In genomic region chr11:134224710-134225662, GRCh38 we compare ENCODE assay signal across 8 cellular contexts. TPM values are rescaled to one million over a fixed set of nuclear protein-coding genes. Genes with fewer than 3 reads are reported as not detected.
DNase-seq lines count a peak whose midpoint lies in the region; ATAC-seq and TF ChIP-seq lines count a peak whose summit lies in the region.

No MANE protein-coding gene starts in this region.

- H3K27me3 ChIP-seq in dorsolateral prefrontal cortex (no peaks in the 10 kb centered on the region), lung (ENCODE audit: control insufficient read depth, insufficient read depth) (no peaks in the 10 kb centered on the region)

- peak; percentile 20 for ATAC-seq in HG02870 (IDR thresholded peaks at IDR 0.05; ENCODE audit: unreplicated experiment)
- ATAC-seq in lung (ENCODE audit: insufficient read depth, low FRiP score): peak; percentile 29

- H3K4me3 ChIP-seq in dorsolateral prefrontal cortex (peak overlapping the region; percentile 61 to 98 (median 88)), lung (peak overlapping the region; percentile 94)

- peak; percentile 62 for DNase-seq in DMS 273 (lab: John Stamatoyannopoulos, UW; ENCODE audit: unreplicated experiment)
- no peak for DNase-seq in DMS 273 treated with DMSO at 0.1 percent for 48 hours (lab: John Stamatoyannopoulos, UW)
- DNase-seq in NCI-H2107 treated with DMSO at 0.1 percent for 48 hours (lab: John Stamatoyannopoulos, UW; ENCODE audit: unreplicated experiment): peak; percentile 65
- DNase-seq in activated CD4-positive, alpha-beta T cell treated with anti-CD3 and anti-CD28 coated beads, Interleukin-2, amount 50 U/mL, for 1 hour: peak; percentile 45
- DNase-seq in dorsolateral prefrontal cortex: peak; percentile 53 to 88 (median 80)
- peak; percentile 46 for DNase-seq in lung (ENCODE audit: low spot score)
- peak; percentile 30 for DNase-seq in stimulated activated CD8-positive, alpha-beta memory T cell treated with anti-CD3 and anti-CD28 coated beads, Interleukin-12 subunit alpha, Interleukin-12 subunit beta, amount 100 ng/mL, for 1 hour (ENCODE audit: low read depth)

- no peaks in the 10 kb centered on the region for H3K36me3 ChIP-seq in lung (ENCODE audit: control insufficient read depth in 2 of 2, insufficient read depth in 2 of 2, low read length in 2 of 2)

- intact Hi-C loops in dorsolateral prefrontal cortex (cut with DNase I): loop anchor here (2.0 to 10.0 kb wide), 3 partner anchors 28 to 290 kb away; partner anchors contain the start of genes ACAD8 (in 1 of the 2) and THYN1 (in 1 of the 2)

- H3K9me3 ChIP-seq in lung (ENCODE audit: control insufficient read depth in 2 of 2, insufficient read depth in 1 of 2, low read length in 1 of 2): no peaks in the 10 kb centered on the region

- H3K27ac ChIP-seq in dorsolateral prefrontal cortex (peak overlapping the region; percentile 76 to 100 (median 97)), lung (ENCODE audit: low read depth in 1 of 2, low read length in 1 of 2) (peak overlapping the region; percentile 87 to 91)

- peaks cover 10 to 16% of the 10 kb centered on the region in 2 donors for H3K4me1 ChIP-seq in lung (ENCODE audit: control insufficient read depth in 2 of 2, insufficient read depth in 2 of 2, low read length in 2 of 2)

- TF ChIP-seq CTCF in dorsolateral prefrontal cortex (IDR thresholded peaks at IDR 0.05 in 54 of 56, conservative IDR thresholded peaks at IDR 0.05 in 2 of 56; ENCODE audit: low read depth in 1 of 56, partially characterized antibody in 56 of 56) (peak in 2 of 56 donors; percentile 1), lung (IDR thresholded peaks at IDR 0.05; ENCODE audit: control extremely low read depth, extremely low read depth) (no peak)

- 1% methylated on average over 80 to 93 of the region's 93 CpGs for WGBS in lung, 2 donors

RNA-seq across cellular contexts. Expression of gene VPS26B, which starts 0.5 kb away (rescaled TPM):
- total RNA-seq in dorsolateral prefrontal cortex (100 to 1,000 TPM in 20 of 120 experiments, 10 to 100 TPM in 100; 65.2 to 113 (median 90.6) TPM), lung (10 to 100 TPM; 34.4 to 37.6 TPM)
- 10 to 100 TPM; 17.1 to 20.3 TPM for polyA plus RNA-seq in lung

RNA-seq across cellular contexts. Expression of gene NCAPD3, which starts 1.2 kb away (rescaled TPM):
- total RNA-seq in dorsolateral prefrontal cortex (10 to 100 TPM; 13.4 to 32.0 (median 21.2) TPM), lung (10 to 100 TPM; 23.5 TPM)
- polyA plus RNA-seq in lung: 1 to 10 TPM; 4.4 to 9.5 TPM

RNA-seq across cellular contexts. Expression of gene THYN1, which starts 28.2 kb away (rescaled TPM):
- total RNA-seq in dorsolateral prefrontal cortex (100 to 1,000 TPM in 3 of 120 experiments, 10 to 100 TPM in 117; 37.8 to 102 (median 75.3) TPM), lung (10 to 100 TPM; 30.1 to 40.0 TPM)
- polyA plus RNA-seq in lung: 10 to 100 TPM; 31.5 to 67.4 TPM

RNA-seq across cellular contexts. Expression of gene ACAD8, which starts 28.4 kb away (rescaled TPM):
- 10 to 100 TPM; 30.4 to 56.7 (median 43.4) TPM for total RNA-seq in dorsolateral prefrontal cortex
- total RNA-seq in lung: 10 to 100 TPM; 34.9 to 36.3 TPM
- polyA plus RNA-seq in lung: 10 to 100 TPM; 24.7 to 25.1 TPM

RNA-seq across cellular contexts. Expression of gene GLB1L3, which starts 51.2 kb away (rescaled TPM):
- total RNA-seq in dorsolateral prefrontal cortex: 10 to 100 TPM in 99 of 120 experiments, 1 to 10 TPM in 21; 5.3 to 26.4 (median 14.1) TPM
- under 1 TPM in 1 of 2 donors, not detected in 1; 0.18 TPM for total RNA-seq in lung
- under 1 TPM; 0.06 to 0.29 TPM for polyA plus RNA-seq in lung
